ENCODE assay signal across 1 cellular context in genomic region chr1:18948913-18949688, GRCh38.
TF ChIP-seq lines count a peak whose summit lies in the region.

No MANE protein-coding gene starts in this region.

TF ChIP-seq in HepG2, 621 proteins besides CTCF, POLR2A, EP300 and RAD21 (continued from another document and continues in another):
- TF ChIP-seq ZNF281 (CRISPR knock-in tag; IDR thresholded peaks at IDR 0.05; ENCODE audit: borderline replicate concordance) (peak; percentile 62; the same call in 1 of the 2 replicates), SP4 (CRISPR knock-in tag; IDR thresholded peaks at IDR 0.05) (peak; percentile 31; the same call in 1 of the 2 replicates), RFX3 (CRISPR knock-in tag; IDR thresholded peaks at IDR 0.05) (no peak), ZNF710 (CRISPR knock-in tag; IDR thresholded peaks at IDR 0.05; ENCODE audit: borderline replicate concordance) (peak; percentile 85), FUBP1 (CRISPR knock-in tag; IDR thresholded peaks at IDR 0.05; ENCODE audit: borderline replicate concordance) (no peak), KDM6A (CRISPR knock-in tag; IDR thresholded peaks at IDR 0.05; ENCODE audit: low read depth) (peak; percentile 97), FIP1L1 (IDR thresholded peaks at IDR 0.05; ENCODE audit: borderline replicate concordance, insufficient read depth, low read depth, low read length) (no peak), RNF2 (conservative IDR thresholded peaks at IDR 0.05; ENCODE audit: low read depth) (peak; percentile 72; the same call in 1 of the 2 replicates), NCOR1 (IDR thresholded peaks at IDR 0.05; ENCODE audit: borderline replicate concordance, low read length) (peak; percentile 76), NFRKB (IDR thresholded peaks at IDR 0.05) (no peak), ONECUT2 (CRISPR knock-in tag; IDR thresholded peaks at IDR 0.05) (peak; percentile 52; the same call in 1 of the 2 replicates), ZNF629 (CRISPR knock-in tag; conservative IDR thresholded peaks at IDR 0.05) (peak; percentile 98), NR2F6 (IDR thresholded peaks at IDR 0.05) (peak; percentile 40; the same call in 1 of the 2 replicates), NR2F6 (CRISPR knock-in tag; IDR thresholded peaks at IDR 0.05) (peak; percentile 66), PHF5A (CRISPR knock-in tag; IDR thresholded peaks at IDR 0.05; ENCODE audit: low read depth, unreplicated experiment) (no peak), ARNTL (CRISPR knock-in tag; IDR thresholded peaks at IDR 0.05) (peak; percentile 80; the same call in 1 of the 2 replicates), IRX3 (CRISPR knock-in tag; IDR thresholded peaks at IDR 0.05; ENCODE audit: borderline replicate concordance, low read depth) (peak; percentile 3; the same call in 1 of the 2 replicates), HOXA9 (CRISPR knock-in tag; IDR thresholded peaks at IDR 0.05; ENCODE audit: borderline replicate concordance) (0 out of 2 replicates have a peak, but pooled peaks have one; percentile 72), SP140L (CRISPR knock-in tag; IDR thresholded peaks at IDR 0.05; ENCODE audit: borderline replicate concordance) (0 out of 2 replicates have a peak, but pooled peaks have one; percentile 50), ZNF329 (CRISPR knock-in tag; IDR thresholded peaks at IDR 0.05; ENCODE audit: low read depth) (no peak), SOX5 (CRISPR knock-in tag; IDR thresholded peaks at IDR 0.05; ENCODE audit: borderline replicate concordance) (peak; percentile 74), ZNF598 (CRISPR knock-in tag; IDR thresholded peaks at IDR 0.05; ENCODE audit: borderline replicate concordance) (no peak), E2F5 (CRISPR knock-in tag; conservative IDR thresholded peaks at IDR 0.05) (no peak), CCDC6 (CRISPR knock-in tag; IDR thresholded peaks at IDR 0.05) (0 out of 2 replicates have a peak, but pooled peaks have one; percentile 66), CENPT (CRISPR knock-in tag; IDR thresholded peaks at IDR 0.05; ENCODE audit: low read depth) (no peak), ZNF331 (CRISPR knock-in tag; IDR thresholded peaks at IDR 0.05) (peak; percentile 91), BHLHE40 (IDR thresholded peaks at IDR 0.05; ENCODE audit: low read length) (no peak), ZBTB43 (CRISPR knock-in tag; conservative IDR thresholded peaks at IDR 0.05) (peak; percentile 88), MTF2 (CRISPR knock-in tag; IDR thresholded peaks at IDR 0.05; ENCODE audit: borderline replicate concordance) (no peak), TRIM22 (IDR thresholded peaks at IDR 0.05) (no peak), RFXAP (CRISPR knock-in tag; IDR thresholded peaks at IDR 0.05; ENCODE audit: borderline replicate concordance) (peak; percentile 87), CBX5 (CRISPR knock-in tag; IDR thresholded peaks at IDR 0.05; ENCODE audit: borderline replicate concordance) (no peak), ZNF784 (CRISPR knock-in tag; IDR thresholded peaks at IDR 0.05; ENCODE audit: borderline replicate concordance) (no peak), SALL1 (CRISPR knock-in tag; IDR thresholded peaks at IDR 0.05) (peak; percentile 89), PRDM4 (CRISPR knock-in tag; IDR thresholded peaks at IDR 0.05; ENCODE audit: borderline replicate concordance) (no peak), POLR2AphosphoS5 (IDR thresholded peaks at IDR 0.05; ENCODE audit: low read depth, low read length) (peak; percentile 82), ZSCAN9 (CRISPR knock-in tag; IDR thresholded peaks at IDR 0.05; ENCODE audit: borderline replicate concordance) (peak; percentile 76; the same call in 1 of the 2 replicates), ZNF432 (CRISPR knock-in tag; IDR thresholded peaks at IDR 0.05; ENCODE audit: borderline replicate concordance) (no peak; the same call in 1 of the 2 replicates), CHD2 (IDR thresholded peaks at IDR 0.05; ENCODE audit: low read depth, low read length) (no peak), ZNF503 (CRISPR knock-in tag; IDR thresholded peaks at IDR 0.05) (peak; percentile 82), AFF4 (CRISPR knock-in tag; IDR thresholded peaks at IDR 0.05) (no peak), ZNF484 (CRISPR knock-in tag; IDR thresholded peaks at IDR 0.05; ENCODE audit: borderline replicate concordance, low read depth) (no peak)
